In the genomic region with DNA sequence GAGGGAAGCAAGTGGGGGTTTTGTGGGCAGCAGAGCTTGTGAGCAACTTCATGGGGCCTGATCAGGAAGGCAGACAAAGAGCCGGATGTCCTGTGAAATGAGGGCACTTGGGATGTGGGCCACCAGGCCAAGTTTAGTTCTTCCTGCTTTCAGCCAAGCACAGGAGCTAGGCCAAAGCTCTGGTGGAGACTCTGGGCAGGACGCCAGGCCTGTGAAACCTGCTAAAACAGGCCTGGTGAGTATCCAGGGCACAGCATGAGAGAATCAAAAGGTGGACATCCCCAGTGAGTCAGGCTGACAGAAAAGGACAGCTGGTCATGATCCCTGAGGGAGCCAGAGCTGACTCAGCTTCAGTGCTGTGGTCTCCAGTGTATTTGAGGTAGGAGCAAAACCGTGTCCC, we compare ENCODE assay signal across 8 cellular contexts.
DNase-seq lines count a peak whose midpoint lies in the region; ATAC-seq and TF ChIP-seq lines count a peak whose summit lies in the region.

No MANE protein-coding gene starts in this region.

- ATAC-seq in SK-N-SH treated with all-trans-retinoic acid at 6 μM for 48 hours = peak; percentile 85
- ATAC-seq in psoas muscle = peak; percentile 96 to 99 (median 97)
- ATAC-seq in HG03097 (IDR thresholded peaks at IDR 0.05; ENCODE audit: low FRiP score, unreplicated experiment) = no peak

- H3K4me1 ChIP-seq in psoas muscle = peaks cover 34% of the 10 kb centered on the region

- H3K27ac ChIP-seq in psoas muscle = peak overlapping the region; percentile 93

- DNase-seq in GM03348 (ENCODE audit: low spot score) (peak; percentile 65), globus pallidus (ENCODE audit: low spot score) (peak; percentile 55), psoas muscle (peak; percentile 90 to 97), GOT3 (lab: John Stamatoyannopoulos, UW) (no peak), NCI-H187 (lab: John Stamatoyannopoulos, UW) (no peak), NCI-H2171 (lab: John Stamatoyannopoulos, UW) (no peak)

- H3K4me3 ChIP-seq in psoas muscle = no peak overlapping the region

- H3K36me3 ChIP-seq in psoas muscle (ENCODE audit: insufficient read depth in 1 of 2, low read depth in 1 of 2) = no peaks in the 10 kb centered on the region

- no peaks in the 10 kb centered on the region for H3K9me3 ChIP-seq in psoas muscle

- H3K27me3 ChIP-seq in psoas muscle (ENCODE audit: insufficient read depth in 3 of 3, low read length in 2 of 3) = no peaks in the 10 kb centered on the region

- intact Hi-C loops in psoas muscle (cut with DNase I) = no loop called here

- TF ChIP-seq CTCF in psoas muscle (IDR thresholded peaks at IDR 0.05) = no peak

- WGBS in psoas muscle, 3 donors = 2 to 19% (median 11%) methylated on average over 3 of the region's 3 CpGs

TF ChIP-seq in SK-N-SH treated with all-trans-retinoic acid at 6 μM for 48 hours, 23 proteins besides CTCF, POLR2A, EP300 and RAD21:
- TF ChIP-seq, protein P1, sequence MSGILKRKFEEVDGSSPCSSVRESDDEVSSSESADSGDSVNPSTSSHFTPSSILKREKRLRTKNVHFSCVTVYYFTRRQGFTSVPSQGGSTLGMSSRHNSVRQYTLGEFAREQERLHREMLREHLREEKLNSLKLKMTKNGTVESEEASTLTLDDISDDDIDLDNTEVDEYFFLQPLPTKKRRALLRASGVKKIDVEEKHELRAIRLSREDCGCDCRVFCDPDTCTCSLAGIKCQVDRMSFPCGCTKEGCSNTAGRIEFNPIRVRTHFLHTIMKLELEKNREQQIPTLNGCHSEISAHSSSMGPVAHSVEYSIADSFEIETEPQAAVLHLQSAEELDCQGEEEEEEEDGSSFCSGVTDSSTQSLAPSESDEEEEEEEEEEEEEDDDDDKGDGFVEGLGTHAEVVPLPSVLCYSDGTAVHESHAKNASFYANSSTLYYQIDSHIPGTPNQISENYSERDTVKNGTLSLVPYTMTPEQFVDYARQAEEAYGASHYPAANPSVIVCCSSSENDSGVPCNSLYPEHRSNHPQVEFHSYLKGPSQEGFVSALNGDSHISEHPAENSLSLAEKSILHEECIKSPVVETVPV (CRISPR knock-in tag; IDR thresholded peaks at IDR 0.05) = no peak
- TF ChIP-seq TOX (CRISPR knock-in tag; IDR thresholded peaks at IDR 0.05; ENCODE audit: borderline replicate concordance) = peak; percentile 57; the same call in 1 of the 2 replicates

Comparison
In these comparisons a context has a peak if more than half of its experiments do, and no peak if none do; other contexts are left out.
1. DNase-seq: peak in GM03348 (single experiment), globus pallidus (single experiment) and psoas muscle (2 of 2); none in GOT3 (single experiment), NCI-H187 (0 of 2) and NCI-H2171 (single experiment).